3 cellular contexts compared by ENCODE assay signal in genomic region chr22:30619909-30620308, GRCh38. TPM values are rescaled to one million over a fixed set of nuclear protein-coding genes. Genes with fewer than 3 reads are reported as not detected.
"Had no signal": no experiment of that assay in that cellular context is flagged by ENCODE, and none has a peak within 500 bp of the region (broad histone marks: within the 10 kb centered on the region; RNA-seq: fewer than 3 reads in every experiment).

No MANE protein-coding gene starts in this region.

RNA-seq across cellular contexts. Expression of gene GAL3ST1, which starts 45.4 kb away (rescaled TPM):
- total RNA-seq: GM23248, H4, HFFc6 had no signal
- polyA plus RNA-seq: GM23248 had no signal
